1 cellular context compared by ENCODE assay signal in the genomic region with DNA sequence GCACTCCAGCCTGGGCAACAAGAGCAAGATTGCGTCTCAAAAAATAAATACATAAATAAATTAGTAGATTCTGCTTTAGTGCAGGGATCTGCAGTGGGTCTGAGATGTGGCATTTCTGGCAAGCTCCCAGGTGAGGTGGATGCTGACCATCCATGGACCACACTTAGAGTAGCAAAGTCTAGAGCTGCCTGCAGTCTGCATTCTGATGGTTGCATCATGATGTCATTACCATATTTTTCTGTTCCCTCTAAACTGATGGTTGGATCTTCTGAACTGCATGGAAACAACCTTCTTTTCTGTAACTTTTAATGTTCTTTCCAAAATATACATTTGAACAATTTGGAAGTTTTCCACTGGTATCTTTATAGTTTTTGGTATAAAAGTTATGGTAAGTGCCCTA.
TF ChIP-seq lines count a peak whose summit lies in the region.

No MANE protein-coding gene starts in this region.

TF ChIP-seq in K562, 482 proteins besides CTCF, POLR2A, EP300 and RAD21:
- TF ChIP-seq ETV1 (tag; conservative IDR thresholded peaks at IDR 0.05; ENCODE audit: low read depth), result no peak
- no peak for TF ChIP-seq ZNF274 (IDR thresholded peaks at IDR 0.05; ENCODE audit: borderline replicate concordance, low read depth, low read length)
- no peak for TF ChIP-seq CREB1 (IDR thresholded peaks at IDR 0.05)
- no peak for TF ChIP-seq CREB1 (CRISPR knock-in tag; IDR thresholded peaks at IDR 0.05)
- TF ChIP-seq, protein P1, sequence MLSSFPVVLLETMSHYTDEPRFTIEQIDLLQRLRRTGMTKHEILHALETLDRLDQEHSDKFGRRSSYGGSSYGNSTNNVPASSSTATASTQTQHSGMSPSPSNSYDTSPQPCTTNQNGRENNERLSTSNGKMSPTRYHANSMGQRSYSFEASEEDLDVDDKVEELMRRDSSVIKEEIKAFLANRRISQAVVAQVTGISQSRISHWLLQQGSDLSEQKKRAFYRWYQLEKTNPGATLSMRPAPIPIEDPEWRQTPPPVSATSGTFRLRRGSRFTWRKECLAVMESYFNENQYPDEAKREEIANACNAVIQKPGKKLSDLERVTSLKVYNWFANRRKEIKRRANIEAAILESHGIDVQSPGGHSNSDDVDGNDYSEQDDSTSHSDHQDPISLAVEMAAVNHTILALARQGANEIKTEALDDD (IDR thresholded peaks at IDR 0.05), result no peak
- TF ChIP-seq ZNF143 (CRISPR knock-in tag; IDR thresholded peaks at IDR 0.05), result no peak
- TF ChIP-seq TARDBP (IDR thresholded peaks at IDR 0.05), result no peak
- no peak for TF ChIP-seq ATF1 (CRISPR knock-in tag; IDR thresholded peaks at IDR 0.05)
- 0 out of 2 replicates have a peak, but pooled peaks have one; percentile 1 for TF ChIP-seq ATF1 (tag; IDR thresholded peaks at IDR 0.05)
- no peak for TF ChIP-seq SLC30A9 (CRISPR knock-in tag; IDR thresholded peaks at IDR 0.05)
- peak; percentile 58 for TF ChIP-seq CEBPG (CRISPR knock-in tag; IDR thresholded peaks at IDR 0.05)
- TF ChIP-seq CEBPG (tag; conservative IDR thresholded peaks at IDR 0.05 in 1 of 2, IDR thresholded peaks at IDR 0.05 in 1 of 2), result peak; percentile 39 to 71; a peak in 3 of 4 replicates
- no peak for TF ChIP-seq CBFA2T3 (IDR thresholded peaks at IDR 0.05)
- TF ChIP-seq, protein P2, sequence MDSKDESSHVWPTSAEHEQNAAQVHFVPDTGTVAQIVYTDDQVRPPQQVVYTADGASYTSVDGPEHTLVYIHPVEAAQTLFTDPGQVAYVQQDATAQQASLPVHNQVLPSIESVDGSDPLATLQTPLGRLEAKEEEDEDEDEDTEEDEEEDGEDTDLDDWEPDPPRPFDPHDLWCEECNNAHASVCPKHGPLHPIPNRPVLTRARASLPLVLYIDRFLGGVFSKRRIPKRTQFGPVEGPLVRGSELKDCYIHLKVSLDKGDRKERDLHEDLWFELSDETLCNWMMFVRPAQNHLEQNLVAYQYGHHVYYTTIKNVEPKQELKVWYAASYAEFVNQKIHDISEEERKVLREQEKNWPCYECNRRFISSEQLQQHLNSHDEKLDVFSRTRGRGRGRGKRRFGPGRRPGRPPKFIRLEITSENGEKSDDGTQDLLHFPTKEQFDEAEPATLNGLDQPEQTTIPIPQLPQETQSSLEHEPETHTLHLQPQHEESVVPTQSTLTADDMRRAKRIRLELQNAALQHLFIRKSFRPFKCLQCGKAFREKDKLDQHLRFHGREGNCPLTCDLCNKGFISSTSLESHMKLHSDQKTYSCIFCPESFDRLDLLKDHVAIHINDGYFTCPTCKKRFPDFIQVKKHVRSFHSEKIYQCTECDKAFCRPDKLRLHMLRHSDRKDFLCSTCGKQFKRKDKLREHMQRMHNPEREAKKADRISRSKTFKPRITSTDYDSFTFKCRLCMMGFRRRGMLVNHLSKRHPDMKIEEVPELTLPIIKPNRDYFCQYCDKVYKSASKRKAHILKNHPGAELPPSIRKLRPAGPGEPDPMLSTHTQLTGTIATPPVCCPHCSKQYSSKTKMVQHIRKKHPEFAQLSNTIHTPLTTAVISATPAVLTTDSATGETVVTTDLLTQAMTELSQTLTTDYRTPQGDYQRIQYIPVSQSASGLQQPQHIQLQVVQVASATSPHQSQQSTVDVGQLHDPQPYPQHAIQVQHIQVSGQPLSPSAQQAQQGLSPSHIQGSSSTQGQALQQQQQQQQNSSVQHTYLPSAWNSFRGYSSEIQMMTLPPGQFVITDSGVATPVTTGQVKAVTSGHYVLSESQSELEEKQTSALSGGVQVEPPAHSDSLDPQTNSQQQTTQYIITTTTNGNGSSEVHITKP (IDR thresholded peaks at IDR 0.05; ENCODE audit: partially characterized antibody), result no peak
- TF ChIP-seq ZNF146 (CRISPR knock-in tag; IDR thresholded peaks at IDR 0.05; ENCODE audit: unreplicated experiment), result no peak
- no peak for TF ChIP-seq ZFX (CRISPR knock-in tag; IDR thresholded peaks at IDR 0.05)
- TF ChIP-seq SAFB2 (IDR thresholded peaks at IDR 0.05; ENCODE audit: borderline replicate concordance, low read depth, low read length, severe bottlenecking), result no peak
